9 cellular contexts compared by ENCODE assay signal in the genomic region with DNA sequence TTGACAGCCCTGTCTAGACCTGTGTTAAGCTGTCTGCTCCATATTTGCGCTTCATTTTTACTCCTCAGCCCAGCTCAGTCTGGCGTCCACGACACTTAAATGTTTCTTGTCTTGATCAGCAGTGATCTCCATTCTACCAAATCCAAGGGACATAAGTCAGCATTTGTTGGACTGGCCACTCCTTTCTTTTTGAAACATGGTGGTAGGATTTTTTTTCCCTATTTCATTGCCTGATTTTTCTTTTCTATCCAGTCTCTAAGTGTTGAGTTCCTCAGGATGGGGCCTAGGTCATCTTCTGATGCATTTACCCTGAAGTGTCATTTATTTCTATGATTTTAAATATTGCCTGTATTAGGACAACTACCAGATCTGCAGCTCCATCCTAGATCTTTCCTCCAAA. TPM values are rescaled to one million over a fixed set of nuclear protein-coding genes. Genes with fewer than 3 reads are reported as not detected.
A peak's percentile ranks its signal among the peaks of the same experiment; 100 is the strongest.
DNase-seq lines count a peak whose midpoint lies in the region; ATAC-seq, FAIRE-seq and TF ChIP-seq lines count a peak whose summit lies in the region.
"Had no signal": no experiment of that assay in that cellular context is flagged by ENCODE, and none has a peak within 500 bp of the region (broad histone marks: within the 10 kb centered on the region; RNA-seq: fewer than 3 reads in every experiment).

No MANE protein-coding gene starts in this region.

- SMC1A ChIA-PET in GM12878 (lab: Charles Lee; ENCODE audit: uncharacterized antibody, unreplicated experiment): interaction anchor here (0.8 to 2.8 kb wide), 7 partner anchors 14 to 112 kb away, joined by 3 to 18 read pairs (median 5); a partner anchor contains a TSS

- TSS peak; percentile 83 for BruUV-seq in GM12878 (replicated peaks; lab: Mats Ljungman, UMichigan)

- peak overlapping the region; percentile 90 for H3K27ac Mint-ChIP-seq in activated naive CD4-positive, alpha-beta T cell treated with anti-CD3 and anti-CD28 coated beads, Interleukin-2, amount 10 ng/mL, durations not matched to agents 7 days and 5 days
- peak overlapping the region; percentile 89 for H3K27ac Mint-ChIP-seq in type B pancreatic cell

- TF ChIP-seq POLR2A in GM12878 (IDR thresholded peaks at IDR 0.05; ENCODE audit: low read depth, low read length): no peak

- H2AFZ ChIP-seq in GM12878 (ENCODE audit: control insufficient read depth, low read depth, low read length): no peak overlapping the region

- no peaks in the 10 kb centered on the region for H4K20me1 ChIP-seq in GM12878 (ENCODE audit: control insufficient read depth, insufficient read depth)

- ATAC-seq in GM12878: peak; percentile 3
- ATAC-seq in lower lobe of right lung: no peak
- no peak for ATAC-seq in aorta (ENCODE audit: low FRiP score)

- H3K27me3 ChIP-seq in GM12878 (replicated peaks in 1 of 2; ENCODE audit: control insufficient read depth in 2 of 2, insufficient read depth in 2 of 2, low read length in 1 of 2) (no peaks in the 10 kb centered on the region), lower lobe of right lung (ENCODE audit: low read depth) (no peaks in the 10 kb centered on the region), aorta (ENCODE audit: control insufficient read depth in 1 of 2, insufficient read depth in 2 of 2, low read length in 1 of 2) (no peaks in the 10 kb centered on the region)

- RAD21 ChIA-PET in GM12878 (lab: Charles Lee; ENCODE audit: unreplicated experiment): interaction anchor here (1.2 to 3.1 kb wide), 4 partner anchors 15 to 257 kb away, joined by 3 to 64 read pairs (median 9); a partner anchor contains a TSS

- POLR2A ChIA-PET in GM12878 (lab: Charles Lee): interaction anchor here (0.6 to 7.2 kb wide), 8 partner anchors 16 to 258 kb away, joined by 3 to 84 read pairs (median 6); a partner anchor contains a TSS

- no peak for TF ChIP-seq RAD21 in GM12878 (IDR thresholded peaks at IDR 0.05; ENCODE audit: insufficient read depth, low read depth, low read length)

- DNase-seq in activated naive CD4-positive, alpha-beta T cell treated with anti-CD3 and anti-CD28 coated beads, Interleukin-2, amount 10 ng/mL, durations not matched to agents 7 days and 5 days: no peak
- DNase-seq in activated naive CD4-positive, alpha-beta T cell treated with Interleukin-2 at 50 U/mL for 16 hours: no peak
- DNase-seq in GM12878 (ENCODE audit: low read depth, low spot score) (no peak), lower lobe of right lung (no peak), type B pancreatic cell (ENCODE audit: extremely low spot score, unreplicated experiment) (no peak), activated gamma-delta T cell treated with Interleukin-2 at 50 U/mL for 16 hours (no peak), aorta (no peak)
- DNase-seq in stimulated activated CD4-positive, alpha-beta T cell treated with anti-CD3 and anti-CD28 coated beads, Interleukin-2, amount 100 ng/mL, for 24 hours: no peak

- peaks cover 50% of the 10 kb centered on the region for H3K79me2 ChIP-seq in GM12878 (ENCODE audit: control insufficient read depth, insufficient read depth, low read length)

- intact Hi-C loops in GM12878 (cut with micrococcal nuclease; ENCODE audit: unreplicated experiment): no loop called here
- intact Hi-C loops in lower lobe of right lung (cut with DNase I): no loop called here
- intact Hi-C loops in aorta (cut with DNase I): loop anchor here (1.0 to 10.0 kb wide), 3 partner anchors 16 to 264 kb away; a partner anchor contains a TSS

- no peak for TF ChIP-seq EP300 in GM12878 (IDR thresholded peaks at IDR 0.05; ENCODE audit: borderline replicate concordance in 1 of 2, control insufficient read depth in 1 of 2, low read depth in 2 of 2, low read length in 2 of 2)

- FAIRE-seq in GM12878 (lab: Jason Lieb, UNC): peak; percentile 47
- FAIRE-seq: endometrium had no signal

- H3K4me2 ChIP-seq in GM12878 (ENCODE audit: control insufficient read depth, insufficient read depth): peak overlapping the region; percentile 64

- H3K36me3 ChIP-seq in GM12878 (ENCODE audit: control insufficient read depth in 2 of 2, insufficient read depth in 2 of 2, low read length in 1 of 2) (peaks cover 4 to 6% of the 10 kb centered on the region in 2 experiments; a peak in 3 of 4 replicates), lower lobe of right lung (peaks cover 27% of the 10 kb centered on the region), aorta (ENCODE audit: control insufficient read depth in 1 of 2, insufficient read depth in 2 of 2, low read length in 1 of 2) (peaks cover 0 to 1% of the 10 kb centered on the region in 2 donors)

- H3K9ac ChIP-seq in GM12878 (ENCODE audit: control insufficient read depth, insufficient read depth, low read length): peak overlapping the region; percentile 70

- in situ Hi-C loops in GM12878 (cut with MboI): no loop called here

- peak overlapping the region; percentile 85 for H3K4me3 ChIP-seq in GM12878
- peak overlapping the region; percentile 84 for H3K4me3 ChIP-seq in lower lobe of right lung
- H3K4me3 ChIP-seq in aorta (ENCODE audit: low read length in 2 of 2): peak overlapping the region in 1 of 2 donors; percentile 87

- H3K4me1 ChIP-seq in GM12878 (ENCODE audit: control insufficient read depth, insufficient read depth, low read length) (peaks cover 9% of the 10 kb centered on the region), lower lobe of right lung (peaks cover 42% of the 10 kb centered on the region), aorta (ENCODE audit: control insufficient read depth in 1 of 2, insufficient read depth in 2 of 2, low read length in 2 of 2) (no peaks in the 10 kb centered on the region)

- H3K9me3 Mint-ChIP-seq in activated naive CD4-positive, alpha-beta T cell treated with anti-CD3 and anti-CD28 coated beads, Interleukin-2, amount 10 ng/mL, durations not matched to agents 7 days and 5 days: no peaks in the 10 kb centered on the region
- no peaks in the 10 kb centered on the region for H3K9me3 Mint-ChIP-seq in type B pancreatic cell

- H3K27ac ChIP-seq in GM12878 (ENCODE audit: control insufficient read depth, insufficient read depth) (peak overlapping the region; percentile 90), lower lobe of right lung (peak overlapping the region; percentile 96), aorta (ENCODE audit: low read depth in 1 of 2, low read length in 2 of 2) (no peak overlapping the region)

- H3K27me3 Mint-ChIP-seq in activated naive CD4-positive, alpha-beta T cell treated with anti-CD3 and anti-CD28 coated beads, Interleukin-2, amount 10 ng/mL, durations not matched to agents 7 days and 5 days: no peaks in the 10 kb centered on the region
- H3K27me3 Mint-ChIP-seq in type B pancreatic cell: no peaks in the 10 kb centered on the region

- WGBS in GM12878 (ENCODE audit: insufficient coverage, insufficient replicate concordance, low lambda C conversion rate, missing lambda C conversion rate): 0% methylated on average over 3 of the region's 3 CpGs
- WGBS in aorta, 2 donors: 5 to 7% methylated on average over 3 of the region's 3 CpGs

- peaks cover 13% of the 10 kb centered on the region for H3K36me3 Mint-ChIP-seq in activated naive CD4-positive, alpha-beta T cell treated with anti-CD3 and anti-CD28 coated beads, Interleukin-2, amount 10 ng/mL, durations not matched to agents 7 days and 5 days
- H3K36me3 Mint-ChIP-seq in type B pancreatic cell: no peaks in the 10 kb centered on the region

- TF ChIP-seq CTCF in GM12878 (IDR thresholded peaks at IDR 0.05 in 2 of 3, conservative IDR thresholded peaks at IDR 0.05 in 1 of 3; ENCODE audit: control insufficient read depth in 2 of 3, extremely low read depth in 1 of 3, insufficient read depth in 1 of 3, low read depth in 3 of 3, low read length in 3 of 3) (no peak), lower lobe of right lung (IDR thresholded peaks at IDR 0.05) (no peak), type B pancreatic cell (conservative IDR thresholded peaks at IDR 0.05) (no peak)

- peak overlapping the region; percentile 80 for H3K4me3 Mint-ChIP-seq in activated naive CD4-positive, alpha-beta T cell treated with anti-CD3 and anti-CD28 coated beads, Interleukin-2, amount 10 ng/mL, durations not matched to agents 7 days and 5 days
- peak overlapping the region; percentile 92 for H3K4me3 Mint-ChIP-seq in type B pancreatic cell

- CTCF ChIA-PET in activated naive CD4-positive, alpha-beta T cell treated with anti-CD3 and anti-CD28 coated beads, Interleukin-2, amount 10 ng/mL, durations not matched to agents 7 days and 5 days (lab: Charles Lee): interaction anchor here (0.7 to 2.0 kb wide), 7 partner anchors 10 to 118 kb away, joined by 3 to 14 read pairs (median 4); a partner anchor contains a TSS
- CTCF ChIA-PET in GM12878 (lab: Yijun Ruan, JAX): interaction anchor here (0.7 to 3.6 kb wide), 8 partner anchors 11 to 112 kb away, joined by 3 to 38 read pairs (median 10); a partner anchor contains a TSS

- H3K4me1 Mint-ChIP-seq in activated naive CD4-positive, alpha-beta T cell treated with anti-CD3 and anti-CD28 coated beads, Interleukin-2, amount 10 ng/mL, durations not matched to agents 7 days and 5 days: peaks cover 39% of the 10 kb centered on the region
- H3K4me1 Mint-ChIP-seq in type B pancreatic cell (ENCODE audit: unreplicated experiment): peaks cover 9% of the 10 kb centered on the region

- H3K9me3 ChIP-seq in GM12878 (replicated peaks; ENCODE audit: control insufficient read depth, insufficient read depth, low read length) (no peaks in the 10 kb centered on the region), lower lobe of right lung (no peaks in the 10 kb centered on the region), aorta (ENCODE audit: control insufficient read depth, low read length) (no peaks in the 10 kb centered on the region)

RNA-seq across cellular contexts. Expression of a gene that starts 0.9 kb away (rescaled TPM):
- 43.3 and 47.4 TPM in 2 replicates for total RNA-seq in GM12878 (2013; cell fraction: nucleolus; rRNA removed)
- total RNA-seq in GM12878 (2014; rRNA removed): 78.5 and 86.1 TPM in 2 replicates
- 33.9 and 39.4 TPM in 2 replicates for total RNA-seq in GM12878 (2014; rRNA removed; fragmentation: Illumina TruSeq; extraction: Trizol)
- total RNA-seq in GM12878 (2021): 99.8 and 110 TPM in 2 replicates
- 19.5 TPM for polyA plus RNA-seq in GM12878 (2011; ENCODE audit: low read depth)
- 18.4 and 31.9 TPM in 2 replicates for polyA plus RNA-seq in GM12878 (2011; rRNA removed)
- 52.9 and 83.1 TPM in 2 replicates for polyA plus RNA-seq in GM12878 (2011; cell fraction: cytosol; rRNA removed)
- 135 and 170 TPM in 2 replicates for polyA plus RNA-seq in GM12878 (2011; cell fraction: nucleus; rRNA removed)
- 46.8 and 48.7 TPM in 2 replicates for polyA plus RNA-seq in GM12878 (2012)
- polyA plus RNA-seq in GM12878 (2014; fragmentation: Illumina TruSeq; extraction: Trizol): 22.7 and 36.9 TPM in 2 replicates
- 10 to 100 TPM in 1 of 2 experiments, 1 to 10 TPM in 1; 5.0 to 16.9 TPM for polyA plus RNA-seq in GM12878 (2014; fragmentation: Nextera tagmentation; extraction: Ambion mirVana)
- 80.3 and 84.2 TPM in 2 replicates for polyA plus RNA-seq in GM12878 (2014; rRNA removed)
- polyA plus RNA-seq in GM12878 (2016; fragmentation: Nextera tagmentation; extraction: Ambion mirVana): 10 to 100 TPM; 81.7 to 85.8 TPM
- 26.8 and 64.7 TPM in 2 replicates for polyA minus RNA-seq in GM12878 (2011; rRNA and poly(A)+ RNA removed)
- polyA minus RNA-seq in GM12878 (2011; cell fraction: cytosol; rRNA and poly(A)+ RNA removed): 31.8 and 32.3 TPM in 2 replicates
- 26.2 and 40.9 TPM in 2 replicates for polyA minus RNA-seq in GM12878 (2011; cell fraction: nucleus; rRNA and poly(A)+ RNA removed)
- 46.1 TPM for total RNA-seq in lower lobe of right lung
- 60.0 and 75.2 TPM in 2 replicates for total RNA-seq in type B pancreatic cell (ENCODE audit: low replicate concordance)
- 10 to 100 TPM; 31.6 to 35.5 TPM for total RNA-seq in aorta
- 10 to 100 TPM; 18.2 to 67.4 TPM for polyA plus RNA-seq in aorta

RNA-seq across cellular contexts. Expression of a gene that starts 1.4 kb away (rescaled TPM):
- 34.3 and 36.8 TPM in 2 replicates for total RNA-seq in GM12878 (2013; cell fraction: nucleolus; rRNA removed)
- 32.2 and 34.9 TPM in 2 replicates for total RNA-seq in GM12878 (2014; rRNA removed)
- total RNA-seq in GM12878 (2014; rRNA removed; fragmentation: Illumina TruSeq; extraction: Trizol): 5.5 and 5.7 TPM in 2 replicates
- 54.7 and 57.5 TPM in 2 replicates for total RNA-seq in GM12878 (2021)
- 10.2 TPM for polyA plus RNA-seq in GM12878 (2011; ENCODE audit: low read depth)
- polyA plus RNA-seq in GM12878 (2011; rRNA removed): 2.3 and 7.6 TPM in 2 replicates
- 15.1 and 25.7 TPM in 2 replicates for polyA plus RNA-seq in GM12878 (2011; cell fraction: cytosol; rRNA removed)
- 221 and 276 TPM in 2 replicates for polyA plus RNA-seq in GM12878 (2011; cell fraction: nucleus; rRNA removed)
- polyA plus RNA-seq in GM12878 (2012): 30.4 and 36.1 TPM in 2 replicates
- 0.44 and 3.4 TPM in 2 replicates for polyA plus RNA-seq in GM12878 (2014; fragmentation: Illumina TruSeq; extraction: Trizol)
- under 1 TPM; 0.08 to 0.55 TPM for polyA plus RNA-seq in GM12878 (2014; fragmentation: Nextera tagmentation; extraction: Ambion mirVana)
- polyA plus RNA-seq in GM12878 (2014; rRNA removed): 49.4 and 61.2 TPM in 2 replicates
- 10 to 100 TPM; 36.2 to 39.5 TPM for polyA plus RNA-seq in GM12878 (2016; fragmentation: Nextera tagmentation; extraction: Ambion mirVana)
- polyA minus RNA-seq in GM12878 (2011; rRNA and poly(A)+ RNA removed): 9.9 and 19.8 TPM in 2 replicates
- 12.6 and 15.1 TPM in 2 replicates for polyA minus RNA-seq in GM12878 (2011; cell fraction: cytosol; rRNA and poly(A)+ RNA removed)
- polyA minus RNA-seq in GM12878 (2011; cell fraction: nucleus; rRNA and poly(A)+ RNA removed): 37.8 and 63.0 TPM in 2 replicates
- total RNA-seq in lower lobe of right lung: 58.8 TPM
- total RNA-seq in type B pancreatic cell (ENCODE audit: low replicate concordance): 65.5 and 74.0 TPM in 2 replicates
- 10 to 100 TPM; 42.2 to 65.7 TPM for total RNA-seq in aorta
- 100 to 1,000 TPM in 1 of 2 donors, 10 to 100 TPM in 1; 20.0 to 123 TPM for polyA plus RNA-seq in aorta

RNA-seq across cellular contexts. Expression of a gene that starts 16.5 kb away (rescaled TPM):
- total RNA-seq in GM12878 (2013; cell fraction: nucleolus; rRNA removed): not detected in 2 replicates
- total RNA-seq in GM12878 (2014; rRNA removed) (2.8 and 4.4 TPM in 2 replicates), GM12878 (2014; rRNA removed; fragmentation: Illumina TruSeq; extraction: Trizol) (0.32 and 0.36 TPM in 2 replicates), GM12878 (2021) (6.4 and 16.0 TPM in 2 replicates), lower lobe of right lung (4.9 TPM), type B pancreatic cell (ENCODE audit: low replicate concordance) (2.0 and 6.1 TPM in 2 replicates), aorta (1 to 10 TPM; 4.7 to 5.1 TPM)
- polyA plus RNA-seq in GM12878 (2011; ENCODE audit: low read depth): 5.6 TPM
- polyA plus RNA-seq in GM12878 (2011; rRNA removed) (2.0 and 2.2 TPM in 2 replicates), GM12878 (2014; fragmentation: Illumina TruSeq; extraction: Trizol) (0.18 TPM in 1 of 2 replicates, not detected in the other), GM12878 (2014; fragmentation: Nextera tagmentation; extraction: Ambion mirVana) (1 to 10 TPM in 1 of 2 experiments, not detected in 1; 1.0 TPM), GM12878 (2014; rRNA removed) (2.4 and 7.1 TPM in 2 replicates), GM12878 (2016; fragmentation: Nextera tagmentation; extraction: Ambion mirVana) (10 to 100 TPM; 14.0 to 16.0 TPM), aorta (10 to 100 TPM in 1 of 2 donors, not detected in 1; 11.6 TPM)
- polyA plus RNA-seq in GM12878 (2011; cell fraction: cytosol; rRNA removed): 8.5 and 9.4 TPM in 2 replicates
- polyA plus RNA-seq in GM12878 (2011; cell fraction: nucleus; rRNA removed): 10.9 and 11.6 TPM in 2 replicates
- 4.7 and 8.2 TPM in 2 replicates for polyA plus RNA-seq in GM12878 (2012)
- polyA minus RNA-seq in GM12878 (2011; rRNA and poly(A)+ RNA removed): 2.0 TPM in 1 of 2 replicates, not detected in the other
- 4.2 TPM in 1 of 2 replicates, not detected in the other for polyA minus RNA-seq in GM12878 (2011; cell fraction: cytosol; rRNA and poly(A)+ RNA removed)
- polyA minus RNA-seq in GM12878 (2011; cell fraction: nucleus; rRNA and poly(A)+ RNA removed): not detected in 2 replicates

RNA-seq across cellular contexts. Expression of a gene that starts 20.9 kb away (rescaled TPM):
- 57.1 and 63.5 TPM in 2 replicates for total RNA-seq in GM12878 (2013; cell fraction: nucleolus; rRNA removed)
- total RNA-seq in GM12878 (2014; rRNA removed) (39.8 and 40.8 TPM in 2 replicates), GM12878 (2014; rRNA removed; fragmentation: Illumina TruSeq; extraction: Trizol) (8.9 and 9.8 TPM in 2 replicates), GM12878 (2021) (53.2 and 53.9 TPM in 2 replicates), lower lobe of right lung (151 TPM), type B pancreatic cell (ENCODE audit: low replicate concordance) (5.8 and 6.1 TPM in 2 replicates), aorta (10 to 100 TPM; 68.3 to 99.2 TPM)
- 9.5 TPM for polyA plus RNA-seq in GM12878 (2011; ENCODE audit: low read depth)
- polyA plus RNA-seq in GM12878 (2011; rRNA removed) (8.8 and 21.0 TPM in 2 replicates), GM12878 (2014; fragmentation: Illumina TruSeq; extraction: Trizol) (3.0 and 5.6 TPM in 2 replicates), GM12878 (2014; fragmentation: Nextera tagmentation; extraction: Ambion mirVana) (under 1 TPM; 0.42 to 0.91 TPM), GM12878 (2014; rRNA removed) (55.7 and 57.8 TPM in 2 replicates), GM12878 (2016; fragmentation: Nextera tagmentation; extraction: Ambion mirVana) (10 to 100 TPM; 28.3 to 37.7 TPM), aorta (10 to 100 TPM; 37.7 to 47.1 TPM)
- polyA plus RNA-seq in GM12878 (2011; cell fraction: cytosol; rRNA removed): 29.5 and 58.9 TPM in 2 replicates
- 283 and 296 TPM in 2 replicates for polyA plus RNA-seq in GM12878 (2011; cell fraction: nucleus; rRNA removed)
- polyA plus RNA-seq in GM12878 (2012): 32.9 and 38.1 TPM in 2 replicates
- polyA minus RNA-seq in GM12878 (2011; rRNA and poly(A)+ RNA removed): 12.4 and 23.6 TPM in 2 replicates
- polyA minus RNA-seq in GM12878 (2011; cell fraction: cytosol; rRNA and poly(A)+ RNA removed): 11.2 and 12.8 TPM in 2 replicates
- 22.4 and 35.5 TPM in 2 replicates for polyA minus RNA-seq in GM12878 (2011; cell fraction: nucleus; rRNA and poly(A)+ RNA removed)

RNA-seq across cellular contexts. Expression of a gene that starts 22.2 kb away (rescaled TPM):
- 0.65 TPM in 1 of 2 replicates, not detected in the other for total RNA-seq in GM12878 (2013; cell fraction: nucleolus; rRNA removed)
- total RNA-seq in GM12878 (2014; rRNA removed): not detected in 2 replicates
- not detected in 2 replicates for total RNA-seq in GM12878 (2014; rRNA removed; fragmentation: Illumina TruSeq; extraction: Trizol)
- not detected in 2 replicates for total RNA-seq in GM12878 (2021)
- not detected for polyA plus RNA-seq in GM12878 (2011; ENCODE audit: low read depth)
- 0.13 and 0.31 TPM in 2 replicates for polyA plus RNA-seq in GM12878 (2011; rRNA removed)
- 0.12 and 0.64 TPM in 2 replicates for polyA plus RNA-seq in GM12878 (2011; cell fraction: cytosol; rRNA removed)
- polyA plus RNA-seq in GM12878 (2011; cell fraction: nucleus; rRNA removed): 1.4 and 2.2 TPM in 2 replicates
- polyA plus RNA-seq in GM12878 (2012): not detected in 2 replicates
- 0.10 TPM in 1 of 2 replicates, not detected in the other for polyA plus RNA-seq in GM12878 (2014; fragmentation: Illumina TruSeq; extraction: Trizol)
- polyA plus RNA-seq in GM12878 (2014; fragmentation: Nextera tagmentation; extraction: Ambion mirVana): not detected
- 0.36 TPM in 1 of 2 replicates, not detected in the other for polyA plus RNA-seq in GM12878 (2014; rRNA removed)
- polyA plus RNA-seq in GM12878 (2016; fragmentation: Nextera tagmentation; extraction: Ambion mirVana): not detected
- polyA minus RNA-seq in GM12878 (2011; rRNA and poly(A)+ RNA removed): 0.41 TPM in 1 of 2 replicates, not detected in the other
- not detected in 2 replicates for polyA minus RNA-seq in GM12878 (2011; cell fraction: cytosol; rRNA and poly(A)+ RNA removed)
- not detected in 2 replicates for polyA minus RNA-seq in GM12878 (2011; cell fraction: nucleus; rRNA and poly(A)+ RNA removed)
- total RNA-seq in lower lobe of right lung: not detected
- total RNA-seq in type B pancreatic cell (ENCODE audit: low replicate concordance): 1.2 TPM in 1 of 2 replicates, not detected in the other
- not detected for total RNA-seq in aorta
- not detected for polyA plus RNA-seq in aorta

Comparison
In these comparisons a context has a peak if more than half of its experiments do, and no peak if none do; other contexts are left out.
1. H3K27ac ChIP-seq: peak in GM12878 (single experiment) and lower lobe of right lung (single experiment); none in aorta (0 of 2).
2. intact Hi-C loops: an anchor here in aorta (1.0 to 10.0 kb wide); none called in GM12878 and lower lobe of right lung.